In the genomic region with DNA sequence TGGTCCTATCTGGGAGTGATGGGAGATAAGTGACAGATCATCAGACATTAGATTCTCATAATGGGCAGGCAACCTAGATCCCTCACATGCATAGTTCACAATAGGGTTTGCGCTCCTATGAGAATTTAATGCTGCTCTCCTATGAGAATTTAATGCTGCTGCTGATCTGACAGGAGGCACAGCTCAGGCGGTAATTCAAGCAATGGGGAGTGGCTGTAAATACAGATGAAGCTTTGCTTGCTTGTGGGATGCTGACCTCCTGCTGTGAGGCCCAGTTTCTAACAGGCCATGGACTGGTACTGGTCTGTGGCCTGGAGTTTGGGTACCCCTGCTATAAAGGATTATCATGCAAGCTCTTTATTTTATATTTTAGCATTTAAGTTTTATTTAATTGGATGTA, we compare ENCODE assay signal across 1 cellular context.
TF ChIP-seq lines count a peak whose summit lies in the region.

No MANE protein-coding gene starts in this region.

TF ChIP-seq in GM23338, 12 proteins besides CTCF, POLR2A, EP300 and RAD21 (continued from another document):
- no peak for TF ChIP-seq ZNF462 (CRISPR knock-in tag; IDR thresholded peaks at IDR 0.05)
- TF ChIP-seq EZH2phosphoT487 (IDR thresholded peaks at IDR 0.05; ENCODE audit: unreplicated experiment) = no peak
TF ChIP-seq in GM23338: peak in this region for 0.
